1 cellular context compared by ENCODE assay signal in the genomic region with DNA sequence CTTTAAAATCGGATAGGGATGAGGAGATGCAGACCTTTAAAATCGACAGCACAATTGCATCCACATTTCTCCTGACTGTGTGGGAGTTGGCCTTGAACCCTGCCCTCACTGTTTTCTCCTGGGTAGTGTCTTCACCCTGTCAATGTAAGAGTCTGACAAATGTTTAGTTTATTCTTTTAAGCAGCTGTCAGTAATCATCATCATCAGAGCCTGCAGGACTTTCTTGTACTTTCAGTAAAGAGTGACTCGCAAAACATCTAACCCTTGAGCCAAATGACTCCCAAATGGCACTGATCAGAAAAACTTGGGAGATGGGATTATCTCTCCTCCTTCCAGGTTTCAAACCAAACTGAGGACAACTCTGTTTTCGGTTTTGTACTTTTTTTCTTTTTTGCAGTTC.
TF ChIP-seq lines count a peak whose summit lies in the region.

No MANE protein-coding gene starts in this region.

TF ChIP-seq in SK-N-SH treated with all-trans-retinoic acid at 6 μM for 48 hours, 23 proteins besides CTCF, POLR2A, EP300 and RAD21 (continued from another document):
- TF ChIP-seq, protein P1, sequence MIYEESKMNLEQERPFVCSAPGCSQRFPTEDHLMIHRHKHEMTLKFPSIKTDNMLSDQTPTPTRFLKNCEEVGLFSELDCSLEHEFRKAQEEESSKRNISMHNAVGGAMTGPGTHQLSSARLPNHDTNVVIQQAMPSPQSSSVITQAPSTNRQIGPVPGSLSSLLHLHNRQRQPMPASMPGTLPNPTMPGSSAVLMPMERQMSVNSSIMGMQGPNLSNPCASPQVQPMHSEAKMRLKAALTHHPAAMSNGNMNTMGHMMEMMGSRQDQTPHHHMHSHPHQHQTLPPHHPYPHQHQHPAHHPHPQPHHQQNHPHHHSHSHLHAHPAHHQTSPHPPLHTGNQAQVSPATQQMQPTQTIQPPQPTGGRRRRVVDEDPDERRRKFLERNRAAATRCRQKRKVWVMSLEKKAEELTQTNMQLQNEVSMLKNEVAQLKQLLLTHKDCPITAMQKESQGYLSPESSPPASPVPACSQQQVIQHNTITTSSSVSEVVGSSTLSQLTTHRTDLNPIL (CRISPR knock-in tag; IDR thresholded peaks at IDR 0.05; ENCODE audit: low read depth): no peak
- no peak for TF ChIP-seq PPARA (CRISPR knock-in tag; IDR thresholded peaks at IDR 0.05; ENCODE audit: borderline replicate concordance)
- TF ChIP-seq SNAI2 (CRISPR knock-in tag; IDR thresholded peaks at IDR 0.05): no peak
- TF ChIP-seq, protein P2, sequence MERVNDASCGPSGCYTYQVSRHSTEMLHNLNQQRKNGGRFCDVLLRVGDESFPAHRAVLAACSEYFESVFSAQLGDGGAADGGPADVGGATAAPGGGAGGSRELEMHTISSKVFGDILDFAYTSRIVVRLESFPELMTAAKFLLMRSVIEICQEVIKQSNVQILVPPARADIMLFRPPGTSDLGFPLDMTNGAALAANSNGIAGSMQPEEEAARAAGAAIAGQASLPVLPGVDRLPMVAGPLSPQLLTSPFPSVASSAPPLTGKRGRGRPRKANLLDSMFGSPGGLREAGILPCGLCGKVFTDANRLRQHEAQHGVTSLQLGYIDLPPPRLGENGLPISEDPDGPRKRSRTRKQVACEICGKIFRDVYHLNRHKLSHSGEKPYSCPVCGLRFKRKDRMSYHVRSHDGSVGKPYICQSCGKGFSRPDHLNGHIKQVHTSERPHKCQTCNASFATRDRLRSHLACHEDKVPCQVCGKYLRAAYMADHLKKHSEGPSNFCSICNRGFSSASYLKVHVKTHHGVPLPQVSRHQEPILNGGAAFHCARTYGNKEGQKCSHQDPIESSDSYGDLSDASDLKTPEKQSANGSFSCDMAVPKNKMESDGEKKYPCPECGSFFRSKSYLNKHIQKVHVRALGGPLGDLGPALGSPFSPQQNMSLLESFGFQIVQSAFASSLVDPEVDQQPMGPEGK (CRISPR knock-in tag; IDR thresholded peaks at IDR 0.05; ENCODE audit: borderline replicate concordance): no peak
- no peak for TF ChIP-seq ISL1 (CRISPR knock-in tag; IDR thresholded peaks at IDR 0.05)
- TF ChIP-seq, protein P3, sequence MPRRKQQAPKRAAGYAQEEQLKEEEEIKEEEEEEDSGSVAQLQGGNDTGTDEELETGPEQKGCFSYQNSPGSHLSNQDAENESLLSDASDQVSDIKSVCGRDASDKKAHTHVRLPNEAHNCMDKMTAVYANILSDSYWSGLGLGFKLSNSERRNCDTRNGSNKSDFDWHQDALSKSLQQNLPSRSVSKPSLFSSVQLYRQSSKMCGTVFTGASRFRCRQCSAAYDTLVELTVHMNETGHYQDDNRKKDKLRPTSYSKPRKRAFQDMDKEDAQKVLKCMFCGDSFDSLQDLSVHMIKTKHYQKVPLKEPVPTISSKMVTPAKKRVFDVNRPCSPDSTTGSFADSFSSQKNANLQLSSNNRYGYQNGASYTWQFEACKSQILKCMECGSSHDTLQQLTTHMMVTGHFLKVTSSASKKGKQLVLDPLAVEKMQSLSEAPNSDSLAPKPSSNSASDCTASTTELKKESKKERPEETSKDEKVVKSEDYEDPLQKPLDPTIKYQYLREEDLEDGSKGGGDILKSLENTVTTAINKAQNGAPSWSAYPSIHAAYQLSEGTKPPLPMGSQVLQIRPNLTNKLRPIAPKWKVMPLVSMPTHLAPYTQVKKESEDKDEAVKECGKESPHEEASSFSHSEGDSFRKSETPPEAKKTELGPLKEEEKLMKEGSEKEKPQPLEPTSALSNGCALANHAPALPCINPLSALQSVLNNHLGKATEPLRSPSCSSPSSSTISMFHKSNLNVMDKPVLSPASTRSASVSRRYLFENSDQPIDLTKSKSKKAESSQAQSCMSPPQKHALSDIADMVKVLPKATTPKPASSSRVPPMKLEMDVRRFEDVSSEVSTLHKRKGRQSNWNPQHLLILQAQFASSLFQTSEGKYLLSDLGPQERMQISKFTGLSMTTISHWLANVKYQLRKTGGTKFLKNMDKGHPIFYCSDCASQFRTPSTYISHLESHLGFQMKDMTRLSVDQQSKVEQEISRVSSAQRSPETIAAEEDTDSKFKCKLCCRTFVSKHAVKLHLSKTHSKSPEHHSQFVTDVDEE (CRISPR knock-in tag; IDR thresholded peaks at IDR 0.05): no peak
- no peak for TF ChIP-seq ZNF70 (CRISPR knock-in tag; IDR thresholded peaks at IDR 0.05)
- TF ChIP-seq ZNF8 (CRISPR knock-in tag; IDR thresholded peaks at IDR 0.05): no peak
- TF ChIP-seq OSR1 (CRISPR knock-in tag; IDR thresholded peaks at IDR 0.05): no peak
- TF ChIP-seq ZFP30 (CRISPR knock-in tag; IDR thresholded peaks at IDR 0.05): no peak
- TF ChIP-seq GLIS3 (CRISPR knock-in tag; IDR thresholded peaks at IDR 0.05): no peak
